Comparison of ENCODE assay signal across 25 cellular contexts in genomic region chrX:112011376-112011775, GRCh38.
"Had no signal": no experiment of that assay in that cellular context is flagged by ENCODE, and none has a peak within 500 bp of the region (broad histone marks: within the 10 kb centered on the region; RNA-seq: fewer than 3 reads in every experiment).

No MANE protein-coding gene starts in this region.

- H3K4me3 ChIP-seq: dorsolateral prefrontal cortex, esophagus muscularis mucosa, gastroesophageal sphincter, heart right ventricle, prostate gland, right atrium auricular region, smooth muscle cell, stomach, thyroid gland, vagina had no signal

- H3K36me3 ChIP-seq: esophagus muscularis mucosa, gastroesophageal sphincter, heart right ventricle, prostate gland, right atrium auricular region, stomach, thyroid gland, vagina had no signal

- H3K9me3 ChIP-seq: esophagus muscularis mucosa, gastroesophageal sphincter, heart right ventricle, prostate gland, right atrium auricular region, stomach, thyroid gland, vagina had no signal

- DNase-seq: dorsolateral prefrontal cortex; effector CD8-positive, alpha-beta T cell; foreskin keratinocyte; glutamatergic neuron; heart right ventricle; hippocampal formation; left ventricle myocardium superior; mesenchymal stem cell; midbrain; naive thymus-derived CD4-positive, alpha-beta T cell; stimulated activated CD4-positive, alpha-beta T cell treated with anti-CD3 and anti-CD28 coated beads, Interleukin-12 subunit alpha, Interleukin-12 subunit beta, amount 100 ng/mL, for 4 hours; stimulated activated CD4-positive, alpha-beta T cell treated with anti-CD3 and anti-CD28 coated beads, Interleukin-1b, Interleukin-23, amount 100 ng/mL, for 48 hours; stimulated activated CD4-positive, alpha-beta T cell treated with anti-CD3 and anti-CD28 coated beads, Interleukin-4, amount 100 ng/mL, for 1 hour; stimulated activated CD8-positive, alpha-beta memory T cell treated with anti-CD3 and anti-CD28 coated beads, Interleukin-4, amount 100 ng/mL, for 48 hours; stimulated activated naive CD4-positive, alpha-beta T cell; stomach; thyroid gland; trophoblast cell had no signal

- H3K4me1 ChIP-seq: esophagus muscularis mucosa, foreskin keratinocyte, gastroesophageal sphincter, heart right ventricle, prostate gland, right atrium auricular region, stomach, thyroid gland, vagina had no signal

- H3K27ac ChIP-seq: dorsolateral prefrontal cortex, esophagus muscularis mucosa, foreskin keratinocyte, gastroesophageal sphincter, heart right ventricle, prostate gland, right atrium auricular region, stomach, thyroid gland, vagina had no signal

- H3K4me2 ChIP-seq: smooth muscle cell had no signal

- H3K27me3 ChIP-seq: esophagus muscularis mucosa, foreskin keratinocyte, gastroesophageal sphincter, right atrium auricular region, stomach, thyroid gland, vagina had no signal

- ATAC-seq: foreskin keratinocyte; gastroesophageal sphincter; heart right ventricle; left ventricle myocardium superior; naive thymus-derived CD4-positive, alpha-beta T cell; sciatic nerve had no signal
